Comparison of ENCODE assay signal across 1 cellular context in the genomic region with DNA sequence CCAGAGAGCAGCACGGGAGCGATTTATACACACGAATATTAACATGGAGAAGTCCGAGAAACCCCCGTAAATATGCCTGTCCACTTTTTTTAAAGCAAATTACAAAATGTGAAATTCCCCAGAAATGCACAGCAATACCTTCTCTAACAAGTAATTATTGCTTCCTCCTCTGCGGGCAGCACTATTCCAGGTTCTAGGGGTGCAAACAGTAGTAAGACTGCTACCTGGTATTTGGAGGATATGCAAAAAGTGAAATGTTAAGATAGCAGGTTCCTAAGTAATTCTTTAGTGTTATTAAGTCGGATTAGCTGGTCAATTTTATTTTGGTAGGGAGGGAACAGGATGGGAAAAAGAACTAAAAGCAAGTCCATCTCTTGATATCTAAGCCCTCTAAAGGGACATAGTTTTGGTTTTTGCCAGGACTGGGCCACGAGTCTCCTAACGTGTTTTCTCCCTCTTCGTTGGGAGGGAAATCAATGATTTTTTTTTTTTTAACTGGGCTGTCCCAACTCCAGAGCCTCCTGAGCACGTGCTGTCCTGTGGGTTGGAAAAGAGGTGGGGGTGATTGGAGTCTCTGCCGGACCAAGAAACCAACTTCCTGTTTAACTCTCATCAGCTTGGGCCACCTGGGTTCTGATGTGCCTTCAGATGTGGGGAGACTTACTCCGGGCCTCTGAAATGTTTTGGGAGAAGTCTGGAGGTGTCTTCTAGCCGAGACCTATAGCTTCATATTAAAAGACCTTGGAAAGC.
A peak's percentile ranks its signal among the peaks of the same experiment; 100 is the strongest.
TF ChIP-seq lines count a peak whose summit lies in the region.

No MANE protein-coding gene starts in this region.

TF ChIP-seq in HepG2, 621 proteins besides CTCF, POLR2A, EP300 and RAD21 (continued from another document and continues in another):
- TF ChIP-seq, protein P1, sequence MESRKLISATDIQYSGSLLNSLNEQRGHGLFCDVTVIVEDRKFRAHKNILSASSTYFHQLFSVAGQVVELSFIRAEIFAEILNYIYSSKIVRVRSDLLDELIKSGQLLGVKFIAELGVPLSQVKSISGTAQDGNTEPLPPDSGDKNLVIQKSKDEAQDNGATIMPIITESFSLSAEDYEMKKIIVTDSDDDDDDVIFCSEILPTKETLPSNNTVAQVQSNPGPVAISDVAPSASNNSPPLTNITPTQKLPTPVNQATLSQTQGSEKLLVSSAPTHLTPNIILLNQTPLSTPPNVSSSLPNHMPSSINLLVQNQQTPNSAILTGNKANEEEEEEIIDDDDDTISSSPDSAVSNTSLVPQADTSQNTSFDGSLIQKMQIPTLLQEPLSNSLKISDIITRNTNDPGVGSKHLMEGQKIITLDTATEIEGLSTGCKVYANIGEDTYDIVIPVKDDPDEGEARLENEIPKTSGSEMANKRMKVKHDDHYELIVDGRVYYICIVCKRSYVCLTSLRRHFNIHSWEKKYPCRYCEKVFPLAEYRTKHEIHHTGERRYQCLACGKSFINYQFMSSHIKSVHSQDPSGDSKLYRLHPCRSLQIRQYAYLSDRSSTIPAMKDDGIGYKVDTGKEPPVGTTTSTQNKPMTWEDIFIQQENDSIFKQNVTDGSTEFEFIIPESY (CRISPR knock-in tag; IDR thresholded peaks at IDR 0.05) = no peak
- TF ChIP-seq, protein P2, sequence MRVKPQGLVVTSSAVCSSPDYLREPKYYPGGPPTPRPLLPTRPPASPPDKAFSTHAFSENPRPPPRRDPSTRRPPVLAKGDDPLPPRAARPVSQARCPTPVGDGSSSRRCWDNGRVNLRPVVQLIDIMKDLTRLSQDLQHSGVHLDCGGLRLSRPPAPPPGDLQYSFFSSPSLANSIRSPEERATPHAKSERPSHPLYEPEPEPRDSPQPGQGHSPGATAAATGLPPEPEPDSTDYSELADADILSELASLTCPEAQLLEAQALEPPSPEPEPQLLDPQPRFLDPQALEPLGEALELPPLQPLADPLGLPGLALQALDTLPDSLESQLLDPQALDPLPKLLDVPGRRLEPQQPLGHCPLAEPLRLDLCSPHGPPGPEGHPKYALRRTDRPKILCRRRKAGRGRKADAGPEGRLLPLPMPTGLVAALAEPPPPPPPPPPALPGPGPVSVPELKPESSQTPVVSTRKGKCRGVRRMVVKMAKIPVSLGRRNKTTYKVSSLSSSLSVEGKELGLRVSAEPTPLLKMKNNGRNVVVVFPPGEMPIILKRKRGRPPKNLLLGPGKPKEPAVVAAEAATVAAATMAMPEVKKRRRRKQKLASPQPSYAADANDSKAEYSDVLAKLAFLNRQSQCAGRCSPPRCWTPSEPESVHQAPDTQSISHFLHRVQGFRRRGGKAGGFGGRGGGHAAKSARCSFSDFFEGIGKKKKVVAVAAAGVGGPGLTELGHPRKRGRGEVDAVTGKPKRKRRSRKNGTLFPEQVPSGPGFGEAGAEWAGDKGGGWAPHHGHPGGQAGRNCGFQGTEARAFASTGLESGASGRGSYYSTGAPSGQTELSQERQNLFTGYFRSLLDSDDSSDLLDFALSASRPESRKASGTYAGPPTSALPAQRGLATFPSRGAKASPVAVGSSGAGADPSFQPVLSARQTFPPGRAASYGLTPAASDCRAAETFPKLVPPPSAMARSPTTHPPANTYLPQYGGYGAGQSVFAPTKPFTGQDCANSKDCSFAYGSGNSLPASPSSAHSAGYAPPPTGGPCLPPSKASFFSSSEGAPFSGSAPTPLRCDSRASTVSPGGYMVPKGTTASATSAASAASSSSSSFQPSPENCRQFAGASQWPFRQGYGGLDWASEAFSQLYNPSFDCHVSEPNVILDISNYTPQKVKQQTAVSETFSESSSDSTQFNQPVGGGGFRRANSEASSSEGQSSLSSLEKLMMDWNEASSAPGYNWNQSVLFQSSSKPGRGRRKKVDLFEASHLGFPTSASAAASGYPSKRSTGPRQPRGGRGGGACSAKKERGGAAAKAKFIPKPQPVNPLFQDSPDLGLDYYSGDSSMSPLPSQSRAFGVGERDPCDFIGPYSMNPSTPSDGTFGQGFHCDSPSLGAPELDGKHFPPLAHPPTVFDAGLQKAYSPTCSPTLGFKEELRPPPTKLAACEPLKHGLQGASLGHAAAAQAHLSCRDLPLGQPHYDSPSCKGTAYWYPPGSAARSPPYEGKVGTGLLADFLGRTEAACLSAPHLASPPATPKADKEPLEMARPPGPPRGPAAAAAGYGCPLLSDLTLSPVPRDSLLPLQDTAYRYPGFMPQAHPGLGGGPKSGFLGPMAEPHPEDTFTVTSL (CRISPR knock-in tag; IDR thresholded peaks at IDR 0.05; ENCODE audit: borderline replicate concordance) = no peak; the same call in 1 of the 2 replicates
- peak; percentile 34; the same call in 1 of the 2 replicates for TF ChIP-seq ATF7-NPFF (CRISPR knock-in tag; IDR thresholded peaks at IDR 0.05; ENCODE audit: low read depth)
- TF ChIP-seq POLR2G (IDR thresholded peaks at IDR 0.05; ENCODE audit: low read depth, low read length) = peak; percentile 84
- TF ChIP-seq RFX1 (IDR thresholded peaks at IDR 0.05) = no peak
- TF ChIP-seq, protein P3, sequence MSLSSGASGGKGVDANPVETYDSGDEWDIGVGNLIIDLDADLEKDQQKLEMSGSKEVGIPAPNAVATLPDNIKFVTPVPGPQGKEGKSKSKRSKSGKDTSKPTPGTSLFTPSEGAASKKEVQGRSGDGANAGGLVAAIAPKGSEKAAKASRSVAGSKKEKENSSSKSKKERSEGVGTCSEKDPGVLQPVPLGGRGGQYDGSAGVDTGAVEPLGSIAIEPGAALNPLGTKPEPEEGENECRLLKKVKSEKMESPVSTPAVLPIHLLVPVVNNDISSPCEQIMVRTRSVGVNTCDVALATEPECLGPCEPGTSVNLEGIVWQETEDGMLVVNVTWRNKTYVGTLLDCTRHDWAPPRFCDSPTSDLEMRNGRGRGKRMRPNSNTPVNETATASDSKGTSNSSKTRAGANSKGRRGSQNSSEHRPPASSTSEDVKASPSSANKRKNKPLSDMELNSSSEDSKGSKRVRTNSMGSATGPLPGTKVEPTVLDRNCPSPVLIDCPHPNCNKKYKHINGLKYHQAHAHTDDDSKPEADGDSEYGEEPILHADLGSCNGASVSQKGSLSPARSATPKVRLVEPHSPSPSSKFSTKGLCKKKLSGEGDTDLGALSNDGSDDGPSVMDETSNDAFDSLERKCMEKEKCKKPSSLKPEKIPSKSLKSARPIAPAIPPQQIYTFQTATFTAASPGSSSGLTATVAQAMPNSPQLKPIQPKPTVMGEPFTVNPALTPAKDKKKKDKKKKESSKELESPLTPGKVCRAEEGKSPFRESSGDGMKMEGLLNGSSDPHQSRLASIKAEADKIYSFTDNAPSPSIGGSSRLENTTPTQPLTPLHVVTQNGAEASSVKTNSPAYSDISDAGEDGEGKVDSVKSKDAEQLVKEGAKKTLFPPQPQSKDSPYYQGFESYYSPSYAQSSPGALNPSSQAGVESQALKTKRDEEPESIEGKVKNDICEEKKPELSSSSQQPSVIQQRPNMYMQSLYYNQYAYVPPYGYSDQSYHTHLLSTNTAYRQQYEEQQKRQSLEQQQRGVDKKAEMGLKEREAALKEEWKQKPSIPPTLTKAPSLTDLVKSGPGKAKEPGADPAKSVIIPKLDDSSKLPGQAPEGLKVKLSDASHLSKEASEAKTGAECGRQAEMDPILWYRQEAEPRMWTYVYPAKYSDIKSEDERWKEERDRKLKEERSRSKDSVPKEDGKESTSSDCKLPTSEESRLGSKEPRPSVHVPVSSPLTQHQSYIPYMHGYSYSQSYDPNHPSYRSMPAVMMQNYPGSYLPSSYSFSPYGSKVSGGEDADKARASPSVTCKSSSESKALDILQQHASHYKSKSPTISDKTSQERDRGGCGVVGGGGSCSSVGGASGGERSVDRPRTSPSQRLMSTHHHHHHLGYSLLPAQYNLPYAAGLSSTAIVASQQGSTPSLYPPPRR (CRISPR knock-in tag; IDR thresholded peaks at IDR 0.05; ENCODE audit: borderline replicate concordance) = no peak
- peak; percentile 36; the same call in 1 of the 2 replicates for TF ChIP-seq ZNF607 (CRISPR knock-in tag; IDR thresholded peaks at IDR 0.05; ENCODE audit: borderline replicate concordance)
- no peak for TF ChIP-seq SNAPC2 (CRISPR knock-in tag; IDR thresholded peaks at IDR 0.05)
- TF ChIP-seq FOXJ3 (CRISPR knock-in tag; IDR thresholded peaks at IDR 0.05; ENCODE audit: borderline replicate concordance) = peak; percentile 5; the same call in 1 of the 2 replicates
- TF ChIP-seq ZNF124 (CRISPR knock-in tag; IDR thresholded peaks at IDR 0.05) = 0 out of 2 replicates have a peak, but pooled peaks have one; percentile 4
- TF ChIP-seq SRY (CRISPR knock-in tag; IDR thresholded peaks at IDR 0.05) = no peak
- TF ChIP-seq ETV6 (CRISPR knock-in tag; conservative IDR thresholded peaks at IDR 0.05) = no peak
- TF ChIP-seq, protein P4, sequence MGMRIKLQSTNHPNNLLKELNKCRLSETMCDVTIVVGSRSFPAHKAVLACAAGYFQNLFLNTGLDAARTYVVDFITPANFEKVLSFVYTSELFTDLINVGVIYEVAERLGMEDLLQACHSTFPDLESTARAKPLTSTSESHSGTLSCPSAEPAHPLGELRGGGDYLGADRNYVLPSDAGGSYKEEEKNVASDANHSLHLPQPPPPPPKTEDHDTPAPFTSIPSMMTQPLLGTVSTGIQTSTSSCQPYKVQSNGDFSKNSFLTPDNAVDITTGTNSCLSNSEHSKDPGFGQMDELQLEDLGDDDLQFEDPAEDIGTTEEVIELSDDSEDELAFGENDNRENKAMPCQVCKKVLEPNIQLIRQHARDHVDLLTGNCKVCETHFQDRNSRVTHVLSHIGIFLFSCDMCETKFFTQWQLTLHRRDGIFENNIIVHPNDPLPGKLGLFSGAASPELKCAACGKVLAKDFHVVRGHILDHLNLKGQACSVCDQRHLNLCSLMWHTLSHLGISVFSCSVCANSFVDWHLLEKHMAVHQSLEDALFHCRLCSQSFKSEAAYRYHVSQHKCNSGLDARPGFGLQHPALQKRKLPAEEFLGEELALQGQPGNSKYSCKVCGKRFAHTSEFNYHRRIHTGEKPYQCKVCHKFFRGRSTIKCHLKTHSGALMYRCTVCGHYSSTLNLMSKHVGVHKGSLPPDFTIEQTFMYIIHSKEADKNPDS (CRISPR knock-in tag; IDR thresholded peaks at IDR 0.05) = no peak
- no peak for TF ChIP-seq ZNF329 (CRISPR knock-in tag; IDR thresholded peaks at IDR 0.05; ENCODE audit: low read depth)
- TF ChIP-seq ZNF772 (CRISPR knock-in tag; IDR thresholded peaks at IDR 0.05) = no peak; the same call in 1 of the 2 replicates
- no peak for TF ChIP-seq U2AF1 (optimal IDR thresholded peaks at IDR 0.05; ENCODE audit: low read depth, low read length)
- no peak for TF ChIP-seq NFE2L1 (CRISPR knock-in tag; IDR thresholded peaks at IDR 0.05; ENCODE audit: borderline replicate concordance)
- TF ChIP-seq, protein P5, sequence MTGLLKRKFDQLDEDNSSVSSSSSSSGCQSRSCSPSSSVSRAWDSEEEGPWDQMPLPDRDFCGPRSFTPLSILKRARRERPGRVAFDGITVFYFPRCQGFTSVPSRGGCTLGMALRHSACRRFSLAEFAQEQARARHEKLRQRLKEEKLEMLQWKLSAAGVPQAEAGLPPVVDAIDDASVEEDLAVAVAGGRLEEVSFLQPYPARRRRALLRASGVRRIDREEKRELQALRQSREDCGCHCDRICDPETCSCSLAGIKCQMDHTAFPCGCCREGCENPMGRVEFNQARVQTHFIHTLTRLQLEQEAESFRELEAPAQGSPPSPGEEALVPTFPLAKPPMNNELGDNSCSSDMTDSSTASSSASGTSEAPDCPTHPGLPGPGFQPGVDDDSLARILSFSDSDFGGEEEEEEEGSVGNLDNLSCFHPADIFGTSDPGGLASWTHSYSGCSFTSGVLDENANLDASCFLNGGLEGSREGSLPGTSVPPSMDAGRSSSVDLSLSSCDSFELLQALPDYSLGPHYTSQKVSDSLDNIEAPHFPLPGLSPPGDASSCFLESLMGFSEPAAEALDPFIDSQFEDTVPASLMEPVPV (CRISPR knock-in tag; IDR thresholded peaks at IDR 0.05) = no peak; the same call in 1 of the 2 replicates
- TF ChIP-seq, protein P6, sequence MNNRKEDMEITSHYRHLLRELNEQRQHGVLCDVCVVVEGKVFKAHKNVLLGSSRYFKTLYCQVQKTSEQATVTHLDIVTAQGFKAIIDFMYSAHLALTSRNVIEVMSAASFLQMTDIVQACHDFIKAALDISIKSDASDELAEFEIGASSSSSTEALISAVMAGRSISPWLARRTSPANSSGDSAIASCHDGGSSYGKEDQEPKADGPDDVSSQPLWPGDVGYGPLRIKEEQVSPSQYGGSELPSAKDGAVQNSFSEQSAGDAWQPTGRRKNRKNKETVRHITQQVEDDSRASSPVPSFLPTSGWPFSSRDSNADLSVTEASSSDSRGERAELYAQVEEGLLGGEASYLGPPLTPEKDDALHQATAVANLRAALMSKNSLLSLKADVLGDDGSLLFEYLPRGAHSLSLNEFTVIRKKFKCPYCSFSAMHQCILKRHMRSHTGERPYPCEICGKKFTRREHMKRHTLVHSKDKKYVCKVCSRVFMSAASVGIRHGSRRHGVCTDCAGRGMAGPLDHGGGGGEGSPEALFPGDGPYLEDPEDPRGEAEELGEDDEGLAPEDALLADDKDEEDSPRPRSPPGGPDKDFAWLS (CRISPR knock-in tag; IDR thresholded peaks at IDR 0.05; ENCODE audit: borderline replicate concordance) = no peak
- TF ChIP-seq IKZF5 (CRISPR knock-in tag; IDR thresholded peaks at IDR 0.05) = peak; percentile 69
- TF ChIP-seq ZNF235 (CRISPR knock-in tag; IDR thresholded peaks at IDR 0.05; ENCODE audit: borderline replicate concordance) = no peak
- TF ChIP-seq DR1 (CRISPR knock-in tag; IDR thresholded peaks at IDR 0.05) = no peak; the same call in 1 of the 2 replicates
- peak; percentile 78 for TF ChIP-seq NCOA2 (CRISPR knock-in tag; IDR thresholded peaks at IDR 0.05)
- TF ChIP-seq GMEB1 (CRISPR knock-in tag; IDR thresholded peaks at IDR 0.05; ENCODE audit: borderline replicate concordance) = 0 out of 2 replicates have a peak, but pooled peaks have one; percentile 17
